ENCODE assay signal across 8 cellular contexts in the genomic region with DNA sequence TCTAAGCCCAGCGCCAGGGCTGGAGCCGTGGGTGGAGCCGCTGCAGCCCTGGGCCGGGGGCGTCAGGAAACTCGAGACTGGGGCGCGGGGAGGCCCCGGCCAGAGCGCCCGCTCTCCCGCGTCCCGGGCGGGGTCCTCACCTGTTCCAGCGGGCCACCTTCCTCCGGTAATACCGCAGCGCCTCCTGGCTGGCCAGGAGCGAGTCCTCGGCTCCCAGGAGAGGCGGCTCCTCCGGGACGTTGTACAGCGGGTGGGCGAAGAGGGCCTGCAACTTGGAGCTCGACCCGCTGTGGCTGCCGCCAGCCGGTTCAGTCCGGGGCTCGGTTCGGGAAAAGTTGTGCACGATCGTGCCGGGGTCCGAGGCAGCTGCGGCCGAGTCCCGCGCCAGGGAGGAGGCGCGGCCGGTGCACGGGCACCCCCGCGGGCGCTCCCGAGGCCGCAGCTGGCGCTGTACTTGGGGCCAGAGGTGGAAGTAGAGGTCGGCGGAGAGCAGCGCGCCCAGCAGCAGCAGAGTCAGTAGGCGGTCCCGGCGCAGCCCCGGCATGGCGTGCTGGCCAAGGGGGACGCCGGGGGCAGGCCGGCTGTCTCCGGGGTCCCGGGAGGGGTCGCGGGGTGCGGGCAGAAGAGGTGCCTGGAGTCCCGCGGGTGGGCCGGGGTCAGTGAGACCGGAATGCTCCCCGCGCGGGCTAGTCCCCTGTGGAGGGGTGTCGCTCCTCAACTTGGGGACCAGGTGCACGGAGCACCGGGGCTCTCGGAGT. TPM values are rescaled to one million over a fixed set of nuclear protein-coding genes. Genes with fewer than 3 reads are reported as not detected.
DNase-seq lines count a peak whose midpoint lies in the region; ATAC-seq, FAIRE-seq and TF ChIP-seq lines count a peak whose summit lies in the region.

No MANE protein-coding gene starts in this region.

- H3F3A ChIP-seq in MM.1S (ENCODE audit: insufficient read depth, low read length): no peaks in the 10 kb centered on the region

- DNase-seq in AG08396 (ENCODE audit: low spot score) (peak; percentile 48), MM.1S (no peak), bronchial epithelial cell (ENCODE audit: low read depth) (no peak), left kidney (ENCODE audit: low read depth, low spot score) (peak; percentile 88), SIG-M5 treated with dmso at 0.1 percent for 504 hours (lab: John Stamatoyannopoulos, UW; ENCODE audit: unreplicated experiment) (no peak), HFFc6 (no peak)

- no peaks in the 10 kb centered on the region for H3K36me3 ChIP-seq in MM.1S (replicated peaks; ENCODE audit: insufficient read depth, low read length)
- H3K36me3 ChIP-seq in bronchial epithelial cell (ENCODE audit: control insufficient read depth, insufficient read depth, low read length): no peaks in the 10 kb centered on the region
- H3K36me3 ChIP-seq in subcutaneous abdominal adipose tissue (ENCODE audit: control insufficient read depth in 5 of 5, insufficient read depth in 5 of 5, low read length in 5 of 5): no peaks in the 10 kb centered on the region

- H2AFZ ChIP-seq in MM.1S (ENCODE audit: low read length): peak overlapping the region; percentile 78

- ATAC-seq in GM21528 (IDR thresholded peaks at IDR 0.05; ENCODE audit: low FRiP score, unreplicated experiment): no peak

- H3K9me3 ChIP-seq in MM.1S (replicated peaks; ENCODE audit: insufficient read depth, low read length) (no peaks in the 10 kb centered on the region), subcutaneous abdominal adipose tissue (ENCODE audit: control insufficient read depth in 5 of 5, low read length in 5 of 5) (no peaks in the 10 kb centered on the region)

- H3K36me3 Mint-ChIP-seq in HFFc6 (ENCODE audit: low read depth): no peaks in the 10 kb centered on the region

- H3K4me1 Mint-ChIP-seq in HFFc6 (ENCODE audit: low read depth): peaks cover 10% of the 10 kb centered on the region; the same call in 1 of the 2 replicates

- no peaks in the 10 kb centered on the region for H4K20me1 ChIP-seq in MM.1S (ENCODE audit: insufficient read depth, low read length)

- H3K27ac Mint-ChIP-seq in HFFc6: no peak overlapping the region

- no peaks in the 10 kb centered on the region for H3K9me2 ChIP-seq in MM.1S (replicated peaks; ENCODE audit: insufficient read depth, low read length)

- TF ChIP-seq CTCF in MM.1S (IDR thresholded peaks at IDR 0.05; ENCODE audit: low read length) (0 out of 2 replicates have a peak, but pooled peaks have one; percentile 3), bronchial epithelial cell (IDR thresholded peaks at IDR 0.05; ENCODE audit: insufficient read depth, low read length, severe bottlenecking) (peak; percentile 68), HFFc6 (IDR thresholded peaks at IDR 0.05) (no peak)

- H3K9ac ChIP-seq in MM.1S (ENCODE audit: low read length) (no peak overlapping the region), subcutaneous abdominal adipose tissue (ENCODE audit: low read length in 5 of 5) (peak overlapping the region in 4 of 5 donors; percentile 66 to 85 (median 73))

- H3K27me3 Mint-ChIP-seq in HFFc6 (ENCODE audit: insufficient read depth): peaks cover 25% of the 10 kb centered on the region

- H3K4me3 Mint-ChIP-seq in HFFc6: no peak overlapping the region

- H3K27ac ChIP-seq in MM.1S (ENCODE audit: low read length): no peak overlapping the region
- peak overlapping the region; percentile 81 for H3K27ac ChIP-seq in subcutaneous abdominal adipose tissue (ENCODE audit: low read depth, low read length)

- peaks cover 8% of the 10 kb centered on the region; the same call in 1 of the 2 replicates for H3K4me1 ChIP-seq in MM.1S (ENCODE audit: low read length)
- H3K4me1 ChIP-seq in subcutaneous abdominal adipose tissue (ENCODE audit: control insufficient read depth in 5 of 5, insufficient read depth in 5 of 5, low read length in 5 of 5): peaks cover 0 to 57% (median 31%) of the 10 kb centered on the region in 5 donors

- H3K9me3 Mint-ChIP-seq in HFFc6: no peaks in the 10 kb centered on the region

- H3K4me2 ChIP-seq in MM.1S (ENCODE audit: low read depth, low read length): peak overlapping the region; percentile 97

- H3K27me3 ChIP-seq in MM.1S (replicated peaks; ENCODE audit: insufficient read depth, low read length) (no peaks in the 10 kb centered on the region), bronchial epithelial cell (ENCODE audit: control insufficient read depth, insufficient read depth, low read length) (peaks cover 3% of the 10 kb centered on the region), subcutaneous abdominal adipose tissue (ENCODE audit: control insufficient read depth in 5 of 5, insufficient read depth in 4 of 5, low read length in 5 of 5) (peaks cover 14 to 54% (median 24%) of the 10 kb centered on the region in 5 donors)

- H3K79me2 ChIP-seq in MM.1S (ENCODE audit: low read length): no peaks in the 10 kb centered on the region

- H3K4me3 ChIP-seq in MM.1S (ENCODE audit: low read length) (peak overlapping the region; percentile 67), bronchial epithelial cell (ENCODE audit: low read depth, low read length) (peak overlapping the region; percentile 41), subcutaneous abdominal adipose tissue (ENCODE audit: low read depth in 1 of 5, low read length in 5 of 5) (peak overlapping the region; percentile 58 to 78 (median 68))

- no peak for FAIRE-seq in bronchial epithelial cell (lab: Jason Lieb, UNC)

RNA-seq across cellular contexts. Expression of a gene that starts 0.9 kb away (rescaled TPM):
- total RNA-seq in bronchial epithelial cell: 0.13 and 0.26 TPM in 2 replicates
- total RNA-seq in HFFc6 (2021; fragmentation: NEBNext Ultra II Directional; extraction: Animal tissue kit (Norgen Biotek cat#: 25700)): not detected

Comparison
In these comparisons a context has a peak if more than half of its experiments do, and no peak if none do; other contexts are left out.
1. DNase-seq: peak in AG08396 (single experiment) and left kidney (single experiment); none in MM.1S (single experiment), bronchial epithelial cell (single experiment), SIG-M5 treated with dmso at 0.1 percent for 504 hours (single experiment) and HFFc6 (single experiment).
2. Peak in every context shown above with its lines, with median percentiles within 50 percentile points of each other: H3K4me3 ChIP-seq.